In the genomic region with DNA sequence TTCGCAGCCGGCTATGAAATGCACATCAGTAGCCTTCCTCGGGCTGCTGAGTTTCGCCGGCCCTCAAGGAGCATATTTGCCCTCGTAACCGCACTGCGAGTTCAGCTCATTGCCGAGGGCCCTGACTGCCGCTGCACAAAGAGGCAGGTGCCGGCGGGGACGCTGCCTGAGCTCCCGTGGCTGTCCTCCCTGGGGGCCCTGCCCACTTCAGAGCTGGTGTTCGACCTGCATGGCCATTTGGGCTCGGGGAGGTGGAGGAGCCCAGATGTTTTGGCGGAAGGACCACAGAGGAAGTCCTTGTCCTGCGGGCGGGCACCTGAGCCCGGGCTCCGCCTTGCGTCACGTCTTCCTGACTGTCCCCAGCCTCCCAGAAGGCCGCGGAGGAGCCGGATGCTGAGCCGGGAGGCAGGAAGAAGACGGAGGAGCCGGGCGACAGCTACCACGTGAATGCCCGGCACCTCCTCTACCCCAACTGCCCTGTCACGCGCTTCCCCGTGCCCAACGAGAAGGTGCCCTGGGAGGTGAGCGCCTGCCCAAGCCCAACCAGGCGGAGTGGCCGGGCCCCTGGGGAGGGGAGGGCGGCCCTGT, we compare ENCODE assay signal across 13 cellular contexts. TPM values are rescaled to one million over a fixed set of nuclear protein-coding genes. Genes with fewer than 3 reads are reported as not detected.
DNase-seq lines count a peak whose midpoint lies in the region; ATAC-seq lines count a peak whose summit lies in the region.
"Had no signal": no experiment of that assay in that cellular context is flagged by ENCODE, and none has a peak within 500 bp of the region (broad histone marks: within the 10 kb centered on the region; RNA-seq: fewer than 3 reads in every experiment).

No MANE protein-coding gene starts in this region.

- H3K9ac ChIP-seq in NT2/D1 (ENCODE audit: insufficient read length, low read depth) = peak overlapping the region; percentile 45

- no peak overlapping the region for H3K27ac Mint-ChIP-seq in activated CD4-positive, alpha-beta T cell treated with anti-CD3 and anti-CD28 coated beads for 36 hours
- no peak overlapping the region for H3K27ac Mint-ChIP-seq in stimulated activated memory B cell treated with anti-CD40 and anti-IgM and Interleukin-4, amounts not matched to agents 10 μg/mL and 1 μg/mL and 100 μg/mL, for 72 hours
- H3K27ac Mint-ChIP-seq: progenitor cell of endocrine pancreas had no signal

- H3K36me3 ChIP-seq in NT2/D1 (ENCODE audit: insufficient read depth, insufficient read length, low read length) = no peaks in the 10 kb centered on the region

- ATAC-seq in activated CD4-positive, alpha-beta T cell treated with anti-CD3 and anti-CD28 coated beads for 36 hours = no peak
- no peak for ATAC-seq in stimulated activated memory B cell treated with anti-CD40 and anti-IgM and Interleukin-4, amounts not matched to agents 10 μg/mL and 1 μg/mL and 100 μg/mL, for 72 hours
- ATAC-seq in HG02759 (IDR thresholded peaks at IDR 0.05; ENCODE audit: unreplicated experiment) = no peak

- no peak overlapping the region for H3K4me3 ChIP-seq in NT2/D1 (ENCODE audit: insufficient read length, low read depth)

- H3K4me1 ChIP-seq in NT2/D1 (ENCODE audit: insufficient read depth, insufficient read length) = peaks cover 16% of the 10 kb centered on the region

- peaks cover 22% of the 10 kb centered on the region for H3K9me3 ChIP-seq in NT2/D1 (ENCODE audit: insufficient read depth, low read length)

- H3K27me3 Mint-ChIP-seq in activated CD4-positive, alpha-beta T cell treated with anti-CD3 and anti-CD28 coated beads for 36 hours = no peaks in the 10 kb centered on the region
- no peaks in the 10 kb centered on the region for H3K27me3 Mint-ChIP-seq in stimulated activated memory B cell treated with anti-CD40 and anti-IgM and Interleukin-4, amounts not matched to agents 10 μg/mL and 1 μg/mL and 100 μg/mL, for 72 hours

- no peaks in the 10 kb centered on the region for H3K4me1 Mint-ChIP-seq in activated CD4-positive, alpha-beta T cell treated with anti-CD3 and anti-CD28 coated beads for 36 hours
- H3K4me1 Mint-ChIP-seq in stimulated activated memory B cell treated with anti-CD40 and anti-IgM and Interleukin-4, amounts not matched to agents 10 μg/mL and 1 μg/mL and 100 μg/mL, for 72 hours = peaks cover 11% of the 10 kb centered on the region

- peak; percentile 15 for DNase-seq in activated CD4-positive, alpha-beta T cell treated with anti-CD3 and anti-CD28 coated beads for 36 hours
- DNase-seq in activated CD4-positive, alpha-beta T cell treated with anti-CD3 and anti-CD28 coated beads, Interleukin-2, amount 50 U/mL, for 4 hours = no peak
- DNase-seq in NT2/D1 (ENCODE audit: low read depth, low spot score) (no peak), cardiac septum (ENCODE audit: low spot score) (peak; percentile 69), mucosa of gallbladder (ENCODE audit: low spot score) (no peak), NCI-H187 (lab: John Stamatoyannopoulos, UW) (no peak)
- DNase-seq: ACHN, NCI-H1694 treated with DMSO at 0.1 percent for 48 hours, OCI-M1, T-helper 9 cell had no signal

- intact Hi-C loops in activated CD4-positive, alpha-beta T cell treated with anti-CD3 and anti-CD28 coated beads for 36 hours (cut with DNase I, micrococcal nuclease) = loop anchor here in 1 of 2 experiments (10.0 kb wide), 1 partner anchor 69 kb away; no protein-coding TSS in a partner anchor
- intact Hi-C loops in cardiac septum (cut with DNase I) = no loop called here

- H3K27me3 ChIP-seq in NT2/D1 (ENCODE audit: insufficient read depth, insufficient read length) = no peaks in the 10 kb centered on the region

- peaks cover 7% of the 10 kb centered on the region for H3K9me3 Mint-ChIP-seq in activated CD4-positive, alpha-beta T cell treated with anti-CD3 and anti-CD28 coated beads for 36 hours (ENCODE audit: low read depth)
- H3K9me3 Mint-ChIP-seq in stimulated activated memory B cell treated with anti-CD40 and anti-IgM and Interleukin-4, amounts not matched to agents 10 μg/mL and 1 μg/mL and 100 μg/mL, for 72 hours = peaks cover 9% of the 10 kb centered on the region

- POLR2A ChIA-PET in activated CD4-positive, alpha-beta T cell treated with anti-CD3 and anti-CD28 coated beads for 36 hours (lab: Charles Lee) = no interaction called here

- peak overlapping the region; percentile 23 for H3K4me3 Mint-ChIP-seq in activated CD4-positive, alpha-beta T cell treated with anti-CD3 and anti-CD28 coated beads for 36 hours
- peak overlapping the region; percentile 43 for H3K4me3 Mint-ChIP-seq in stimulated activated memory B cell treated with anti-CD40 and anti-IgM and Interleukin-4, amounts not matched to agents 10 μg/mL and 1 μg/mL and 100 μg/mL, for 72 hours

- H3K36me3 Mint-ChIP-seq in activated CD4-positive, alpha-beta T cell treated with anti-CD3 and anti-CD28 coated beads for 36 hours (ENCODE audit: low read depth) = no peaks in the 10 kb centered on the region
- H3K36me3 Mint-ChIP-seq in stimulated activated memory B cell treated with anti-CD40 and anti-IgM and Interleukin-4, amounts not matched to agents 10 μg/mL and 1 μg/mL and 100 μg/mL, for 72 hours = no peaks in the 10 kb centered on the region

- CTCF ChIA-PET in activated CD4-positive, alpha-beta T cell treated with anti-CD3 and anti-CD28 coated beads for 36 hours (lab: Charles Lee) = no interaction called here

RNA-seq across cellular contexts. Expression of gene LRRC3, which starts 29.9 kb away (rescaled TPM):
- 1 to 10 TPM; 2.7 to 2.9 TPM for total RNA-seq in activated CD4-positive, alpha-beta T cell treated with anti-CD3 and anti-CD28 coated beads for 36 hours
- 2.9 TPM for total RNA-seq in cardiac septum
- 15.6 TPM for total RNA-seq in mucosa of gallbladder

Comparison
In these comparisons a context has a peak if more than half of its experiments do, and no peak if none do; other contexts are left out.
1. DNase-seq: peak in activated CD4-positive, alpha-beta T cell treated with anti-CD3 and anti-CD28 coated beads for 36 hours (single experiment) and cardiac septum (single experiment); none in activated CD4-positive, alpha-beta T cell treated with anti-CD3 and anti-CD28 coated beads, Interleukin-2, amount 50 U/mL, for 4 hours (0 of 2), NT2/D1 (single experiment), mucosa of gallbladder (single experiment) and NCI-H187 (0 of 2).